In genomic region chr17:39963826-39964225, GRCh38 we compare ENCODE assay signal across 17 cellular contexts. TPM values are rescaled to one million over a fixed set of nuclear protein-coding genes. Genes with fewer than 3 reads are reported as not detected.
DNase-seq lines count a peak whose midpoint lies in the region; ATAC-seq, FAIRE-seq and TF ChIP-seq lines count a peak whose summit lies in the region.
"Had no signal": no experiment of that assay in that cellular context is flagged by ENCODE, and none has a peak within 500 bp of the region (broad histone marks: within the 10 kb centered on the region; RNA-seq: fewer than 3 reads in every experiment).

No MANE protein-coding gene starts in this region.

- no peak overlapping the region for H3K4me3 Mint-ChIP-seq in activated CD4-positive, alpha-beta T cell treated with anti-CD3 and anti-CD28 coated beads for 36 hours
- H3K4me3 Mint-ChIP-seq in activated CD4-positive, alpha-beta T cell treated with anti-CD3 and anti-CD28 coated beads, Interleukin-2, amount 10 ng/mL, durations not matched to agents 7 days and 5 days = no peak overlapping the region
- H3K4me3 Mint-ChIP-seq: WTC11 had no signal

- H3K27me3 ChIP-seq in keratinocyte (ENCODE audit: control insufficient read depth, extremely low read depth, insufficient read depth, low read length) (no peaks in the 10 kb centered on the region), left lung (no peaks in the 10 kb centered on the region), colonic mucosa (no peaks in the 10 kb centered on the region)
- H3K27me3 ChIP-seq: vagina had no signal

- H3K27ac ChIP-seq in keratinocyte (ENCODE audit: control insufficient read depth, insufficient read depth, low read length) = no peak overlapping the region
- H3K27ac ChIP-seq in left lung = no peak overlapping the region
- H3K27ac ChIP-seq in colonic mucosa = no peak overlapping the region
- H3K27ac ChIP-seq: SK-N-MC, vagina had no signal

- DNase-seq in activated CD4-positive, alpha-beta T cell treated with anti-CD3 and anti-CD28 coated beads for 36 hours = peak; percentile 51
- DNase-seq in activated CD4-positive, alpha-beta T cell treated with anti-CD3 and anti-CD28 coated beads, Interleukin-2, amount 50 U/mL, for 48 hours = no peak
- DNase-seq in DMS53 (lab: John Stamatoyannopoulos, UW) = peak; percentile 93
- peak; percentile 23 for DNase-seq in activated CD4-positive, alpha-beta T cell treated with anti-CD3 and anti-CD28 coated beads, Interleukin-2, amount 10 ng/mL, durations not matched to agents 7 days and 5 days
- peak; percentile 84 for DNase-seq in keratinocyte (ENCODE audit: low read depth, low spot score)
- no peak for DNase-seq in left lung
- no peak for DNase-seq in colonic mucosa
- DNase-seq: DMS 273 treated with DMSO at 0.1 percent for 48 hours; NCI-H1436; NK-92 treated with Interleukin-12 subunit alpha and Interleukin-12 subunit beta, amount 100 ng/mL, for 24 hours had no signal

- H3K9ac ChIP-seq in keratinocyte (ENCODE audit: control insufficient read depth, extremely low read depth, insufficient read depth, low read length) (no peak overlapping the region), colonic mucosa (ENCODE audit: low read depth in 2 of 2, low read length in 2 of 2) (no peak overlapping the region)

- no peak for TF ChIP-seq CTCF in keratinocyte (optimal IDR thresholded peaks at IDR 0.05 in 1 of 3, IDR thresholded peaks at IDR 0.05 in 1 of 3, conservative IDR thresholded peaks at IDR 0.05 in 1 of 3; ENCODE audit: extremely low read depth in 1 of 3, insufficient read depth in 2 of 3, low read length in 3 of 3)
- TF ChIP-seq CTCF in left lung (IDR thresholded peaks at IDR 0.05) = no peak
- no peak for TF ChIP-seq CTCF in colonic mucosa (IDR thresholded peaks at IDR 0.05)

- peaks cover 23% of the 10 kb centered on the region for H3K4me1 Mint-ChIP-seq in activated CD4-positive, alpha-beta T cell treated with anti-CD3 and anti-CD28 coated beads for 36 hours
- peaks cover 23% of the 10 kb centered on the region for H3K4me1 Mint-ChIP-seq in activated CD4-positive, alpha-beta T cell treated with anti-CD3 and anti-CD28 coated beads, Interleukin-2, amount 10 ng/mL, durations not matched to agents 7 days and 5 days

- H2AFZ ChIP-seq in keratinocyte (ENCODE audit: control insufficient read depth, low read length) = no peak overlapping the region

- dilution Hi-C loops in keratinocyte (cut with MboI; ENCODE audit: extremely low pct_ligation_motif_present, low sequenced_read_pairs) = no loop called here

- H3K9me3 Mint-ChIP-seq in activated CD4-positive, alpha-beta T cell treated with anti-CD3 and anti-CD28 coated beads for 36 hours (ENCODE audit: low read depth) = no peaks in the 10 kb centered on the region
- no peaks in the 10 kb centered on the region for H3K9me3 Mint-ChIP-seq in activated CD4-positive, alpha-beta T cell treated with anti-CD3 and anti-CD28 coated beads, Interleukin-2, amount 10 ng/mL, durations not matched to agents 7 days and 5 days
- H3K9me3 Mint-ChIP-seq: WTC11 had no signal

- H3K27me3 Mint-ChIP-seq in activated CD4-positive, alpha-beta T cell treated with anti-CD3 and anti-CD28 coated beads for 36 hours = peaks cover 2% of the 10 kb centered on the region
- peaks cover 6% of the 10 kb centered on the region for H3K27me3 Mint-ChIP-seq in activated CD4-positive, alpha-beta T cell treated with anti-CD3 and anti-CD28 coated beads, Interleukin-2, amount 10 ng/mL, durations not matched to agents 7 days and 5 days

- peak; percentile 98 for FAIRE-seq in keratinocyte (lab: Jason Lieb, UNC)

- no peak overlapping the region for H3K4me2 ChIP-seq in keratinocyte (ENCODE audit: control insufficient read depth, extremely low read depth, insufficient read depth, low read depth, low read length)

- H3K9me3 ChIP-seq in keratinocyte (ENCODE audit: control insufficient read depth, low read depth, low read length) = no peaks in the 10 kb centered on the region
- no peaks in the 10 kb centered on the region for H3K9me3 ChIP-seq in left lung
- H3K9me3 ChIP-seq in colonic mucosa = no peaks in the 10 kb centered on the region
- H3K9me3 ChIP-seq: vagina had no signal

- CTCF ChIA-PET in activated CD4-positive, alpha-beta T cell treated with anti-CD3 and anti-CD28 coated beads for 36 hours (lab: Charles Lee) = interaction anchor here (0.6 to 1.2 kb wide), 2 partner anchors 8 to 12 kb away, joined by 3 to 5 read pairs; no protein-coding TSS in a partner anchor
- CTCF ChIA-PET in activated CD4-positive, alpha-beta T cell treated with anti-CD3 and anti-CD28 coated beads, Interleukin-2, amount 10 ng/mL, durations not matched to agents 7 days and 5 days (lab: Charles Lee) = interaction anchor here (0.7 to 6.4 kb wide), 2 partner anchors 17 to 86 kb away, joined by 5 to 27 read pairs; partner anchors contain the start of gene PSMD3

- H3K9me1 ChIP-seq in keratinocyte (ENCODE audit: control insufficient read depth, extremely low read depth, insufficient read depth, low read length) = no peaks in the 10 kb centered on the region

- peaks cover 23% of the 10 kb centered on the region for H3K4me1 ChIP-seq in keratinocyte (ENCODE audit: control insufficient read depth, extremely low read depth, insufficient read depth, low read length)
- peaks cover 0 to 26% of the 10 kb centered on the region in 2 donors for H3K4me1 ChIP-seq in left lung
- no peaks in the 10 kb centered on the region for H3K4me1 ChIP-seq in colonic mucosa

- no peaks in the 10 kb centered on the region for H3K36me3 Mint-ChIP-seq in activated CD4-positive, alpha-beta T cell treated with anti-CD3 and anti-CD28 coated beads for 36 hours (ENCODE audit: low read depth)
- no peaks in the 10 kb centered on the region for H3K36me3 Mint-ChIP-seq in activated CD4-positive, alpha-beta T cell treated with anti-CD3 and anti-CD28 coated beads, Interleukin-2, amount 10 ng/mL, durations not matched to agents 7 days and 5 days (ENCODE audit: low read depth)
- H3K36me3 Mint-ChIP-seq: WTC11 had no signal

- H3K27ac Mint-ChIP-seq in activated CD4-positive, alpha-beta T cell treated with anti-CD3 and anti-CD28 coated beads for 36 hours = peak overlapping the region; percentile 49
- peak overlapping the region; percentile 27 for H3K27ac Mint-ChIP-seq in activated CD4-positive, alpha-beta T cell treated with anti-CD3 and anti-CD28 coated beads, Interleukin-2, amount 10 ng/mL, durations not matched to agents 7 days and 5 days
- H3K27ac Mint-ChIP-seq: WTC11 had no signal

- no peaks in the 10 kb centered on the region for H4K20me1 ChIP-seq in keratinocyte (ENCODE audit: control insufficient read depth, extremely low read depth, insufficient read depth, low read length)

- no peaks in the 10 kb centered on the region for H3K79me2 ChIP-seq in keratinocyte (ENCODE audit: control insufficient read depth, insufficient read depth, low read length)

- no peak overlapping the region for H3K4me3 ChIP-seq in keratinocyte (ENCODE audit: control insufficient read depth in 2 of 3, extremely low read depth in 1 of 3, insufficient read depth in 2 of 3, low read depth in 1 of 3, low read length in 3 of 3)
- no peak overlapping the region for H3K4me3 ChIP-seq in left lung
- no peak overlapping the region for H3K4me3 ChIP-seq in colonic mucosa
- H3K4me3 ChIP-seq: SK-N-MC, vagina had no signal

- intact Hi-C loops in activated CD4-positive, alpha-beta T cell treated with anti-CD3 and anti-CD28 coated beads for 36 hours (cut with DNase I, micrococcal nuclease) = no loop called here
- intact Hi-C loops in left lung (cut with DNase I) = no loop called here
- intact Hi-C loops in colonic mucosa (cut with DNase I) = no loop called here

- H3K36me3 ChIP-seq in keratinocyte (ENCODE audit: control insufficient read depth in 2 of 2, extremely low read depth in 1 of 2, insufficient read depth in 2 of 2, low read length in 2 of 2) = no peaks in the 10 kb centered on the region
- H3K36me3 ChIP-seq in left lung = no peaks in the 10 kb centered on the region
- no peaks in the 10 kb centered on the region for H3K36me3 ChIP-seq in colonic mucosa
- H3K36me3 ChIP-seq: vagina had no signal

- POLR2A ChIA-PET in activated CD4-positive, alpha-beta T cell treated with anti-CD3 and anti-CD28 coated beads for 36 hours (lab: Charles Lee) = no interaction called here
- POLR2A ChIA-PET in activated CD4-positive, alpha-beta T cell treated with anti-CD3 and anti-CD28 coated beads, Interleukin-2, amount 10 ng/mL, durations not matched to agents 7 days and 5 days (lab: Charles Lee) = no interaction called here

- peak; percentile 71 for ATAC-seq in activated CD4-positive, alpha-beta T cell treated with anti-CD3 and anti-CD28 coated beads for 36 hours
- ATAC-seq in left lung (no peak), GM19023 (IDR thresholded peaks at IDR 0.05; ENCODE audit: unreplicated experiment) (no peak)
- ATAC-seq: WTC11 had no signal

RNA-seq across cellular contexts. Expression of gene GSDMA, which starts 1.0 kb away (rescaled TPM):
- 1 to 10 TPM in 1 of 2 experiments, under 1 TPM in 1; 0.98 to 1.1 TPM for total RNA-seq in activated CD4-positive, alpha-beta T cell treated with anti-CD3 and anti-CD28 coated beads for 36 hours
- 1 to 10 TPM in 1 of 2 experiments, under 1 TPM in 1; 0.89 to 1.5 TPM for total RNA-seq in activated CD4-positive, alpha-beta T cell treated with anti-CD3 and anti-CD28 coated beads, Interleukin-2, amount 10 ng/mL, durations not matched to agents 7 days and 5 days
- polyA plus RNA-seq in keratinocyte = 5.0 to 9.8 TPM (median 8.5 TPM) in 3 replicates
- 82.1 TPM for polyA plus RNA-seq in keratinocyte (2011; ENCODE audit: low read depth)
- polyA plus RNA-seq in keratinocyte (2011; cell fraction: cytosol; rRNA removed) = 4.2 and 4.8 TPM in 2 replicates
- 6.4 and 7.4 TPM in 2 replicates for polyA plus RNA-seq in keratinocyte (2011; cell fraction: nucleus; rRNA removed)
- 6.5 and 78.8 TPM in 2 replicates for polyA plus RNA-seq in keratinocyte (2012; ENCODE audit: low replicate concordance)
- polyA minus RNA-seq in keratinocyte = 10.6 to 15.5 TPM (median 12.3 TPM) in 3 replicates
- polyA minus RNA-seq in keratinocyte (2011; cell fraction: cytosol; rRNA and poly(A)+ RNA removed) = 2.9 TPM
- polyA minus RNA-seq in keratinocyte (2011; cell fraction: nucleus; rRNA and poly(A)+ RNA removed) = 4.3 and 6.3 TPM in 2 replicates
- total RNA-seq in left lung = under 1 TPM in 1 of 2 donors, not detected in 1; 0.76 TPM
- total RNA-seq in colonic mucosa = under 1 TPM; 0.17 to 0.90 TPM
- total RNA-seq: dermis microvascular lymphatic vessel endothelial cell, WTC11 had no signal
- polyA plus RNA-seq: AG04450 had no signal

RNA-seq across cellular contexts. Expression of gene PSMD3, which starts 16.8 kb away (rescaled TPM):
- 100 to 1,000 TPM; 141 to 146 TPM for total RNA-seq in activated CD4-positive, alpha-beta T cell treated with anti-CD3 and anti-CD28 coated beads for 36 hours
- total RNA-seq in activated CD4-positive, alpha-beta T cell treated with anti-CD3 and anti-CD28 coated beads, Interleukin-2, amount 10 ng/mL, durations not matched to agents 7 days and 5 days = 10 to 100 TPM; 88.4 to 94.9 TPM
- polyA plus RNA-seq in keratinocyte = 97.1 to 169 TPM (median 108 TPM) in 3 replicates
- 105 TPM for polyA plus RNA-seq in keratinocyte (2011; ENCODE audit: low read depth)
- polyA plus RNA-seq in keratinocyte (2011; cell fraction: cytosol; rRNA removed) = 108 and 128 TPM in 2 replicates
- polyA plus RNA-seq in keratinocyte (2011; cell fraction: nucleus; rRNA removed) = 162 and 174 TPM in 2 replicates
- 129 and 159 TPM in 2 replicates for polyA plus RNA-seq in keratinocyte (2012; ENCODE audit: low replicate concordance)
- 114 to 244 TPM (median 137 TPM) in 3 replicates for polyA minus RNA-seq in keratinocyte
- 90.9 TPM for polyA minus RNA-seq in keratinocyte (2011; cell fraction: cytosol; rRNA and poly(A)+ RNA removed)
- polyA minus RNA-seq in keratinocyte (2011; cell fraction: nucleus; rRNA and poly(A)+ RNA removed) = 61.0 and 68.6 TPM in 2 replicates
- 100 to 1,000 TPM in 1 of 2 donors, 10 to 100 TPM in 1; 72.8 to 117 TPM for total RNA-seq in left lung
- total RNA-seq in colonic mucosa = 100 to 1,000 TPM; 106 to 152 TPM

RNA-seq across cellular contexts. Expression of gene LRRC3C, which starts 36.3 kb away (rescaled TPM):
- not detected for total RNA-seq in activated CD4-positive, alpha-beta T cell treated with anti-CD3 and anti-CD28 coated beads for 36 hours
- total RNA-seq in activated CD4-positive, alpha-beta T cell treated with anti-CD3 and anti-CD28 coated beads, Interleukin-2, amount 10 ng/mL, durations not matched to agents 7 days and 5 days = not detected
- polyA plus RNA-seq in keratinocyte = not detected in 3 replicates
- polyA plus RNA-seq in keratinocyte (2011; ENCODE audit: low read depth) = not detected
- not detected in 2 replicates for polyA plus RNA-seq in keratinocyte (2011; cell fraction: cytosol; rRNA removed)
- polyA plus RNA-seq in keratinocyte (2011; cell fraction: nucleus; rRNA removed) = not detected in 2 replicates
- not detected in 2 replicates for polyA plus RNA-seq in keratinocyte (2012; ENCODE audit: low replicate concordance)
- polyA minus RNA-seq in keratinocyte = not detected in 3 replicates
- polyA minus RNA-seq in keratinocyte (2011; cell fraction: cytosol; rRNA and poly(A)+ RNA removed) = not detected
- polyA minus RNA-seq in keratinocyte (2011; cell fraction: nucleus; rRNA and poly(A)+ RNA removed) = not detected in 2 replicates
- total RNA-seq in left lung (not detected), colonic mucosa (not detected)
- total RNA-seq: dermis microvascular lymphatic vessel endothelial cell, omental fat pad, vagina, WTC11 had no signal
- polyA plus RNA-seq: AG04450 had no signal

RNA-seq across cellular contexts. Expression of gene ORMDL3, which starts 36.4 kb away (rescaled TPM):
- total RNA-seq in activated CD4-positive, alpha-beta T cell treated with anti-CD3 and anti-CD28 coated beads for 36 hours = 10 to 100 TPM; 46.8 to 64.9 TPM
- 100 to 1,000 TPM; 152 TPM for total RNA-seq in activated CD4-positive, alpha-beta T cell treated with anti-CD3 and anti-CD28 coated beads, Interleukin-2, amount 10 ng/mL, durations not matched to agents 7 days and 5 days
- polyA plus RNA-seq in keratinocyte = 22.0 to 91.4 TPM (median 36.3 TPM) in 3 replicates
- 12.5 TPM for polyA plus RNA-seq in keratinocyte (2011; ENCODE audit: low read depth)
- 46.4 and 47.5 TPM in 2 replicates for polyA plus RNA-seq in keratinocyte (2011; cell fraction: cytosol; rRNA removed)
- 88.7 and 121 TPM in 2 replicates for polyA plus RNA-seq in keratinocyte (2011; cell fraction: nucleus; rRNA removed)
- polyA plus RNA-seq in keratinocyte (2012; ENCODE audit: low replicate concordance) = 28.0 and 49.1 TPM in 2 replicates
- 71.6 to 156 TPM (median 154 TPM) in 3 replicates for polyA minus RNA-seq in keratinocyte
- polyA minus RNA-seq in keratinocyte (2011; cell fraction: cytosol; rRNA and poly(A)+ RNA removed) = 37.6 TPM
- 27.5 and 51.5 TPM in 2 replicates for polyA minus RNA-seq in keratinocyte (2011; cell fraction: nucleus; rRNA and poly(A)+ RNA removed)
- total RNA-seq in left lung (100 to 1,000 TPM in 1 of 2 donors, 10 to 100 TPM in 1; 47.6 to 107 TPM), colonic mucosa (10 to 100 TPM; 57.2 to 69.3 TPM)

RNA-seq across cellular contexts. Expression of gene GSDMB, which starts 45.4 kb away (rescaled TPM):
- 10 to 100 TPM; 17.7 to 18.5 TPM for total RNA-seq in activated CD4-positive, alpha-beta T cell treated with anti-CD3 and anti-CD28 coated beads for 36 hours
- 10 to 100 TPM; 55.4 to 63.1 TPM for total RNA-seq in activated CD4-positive, alpha-beta T cell treated with anti-CD3 and anti-CD28 coated beads, Interleukin-2, amount 10 ng/mL, durations not matched to agents 7 days and 5 days
- 2.3 to 10.5 TPM (median 7.1 TPM) in 3 replicates for polyA plus RNA-seq in keratinocyte
- polyA plus RNA-seq in keratinocyte (2011; ENCODE audit: low read depth) = 39.5 TPM
- 0.64 and 1.1 TPM in 2 replicates for polyA plus RNA-seq in keratinocyte (2011; cell fraction: cytosol; rRNA removed)
- polyA plus RNA-seq in keratinocyte (2011; cell fraction: nucleus; rRNA removed) = 48.0 and 59.3 TPM in 2 replicates
- polyA plus RNA-seq in keratinocyte (2012; ENCODE audit: low replicate concordance) = 2.0 and 17.2 TPM in 2 replicates
- 0.30 to 8.0 TPM (median 6.1 TPM) in 3 replicates for polyA minus RNA-seq in keratinocyte
- polyA minus RNA-seq in keratinocyte (2011; cell fraction: cytosol; rRNA and poly(A)+ RNA removed) = not detected
- polyA minus RNA-seq in keratinocyte (2011; cell fraction: nucleus; rRNA and poly(A)+ RNA removed) = 7.0 and 14.3 TPM in 2 replicates
- total RNA-seq in left lung (10 to 100 TPM in 1 of 2 donors, 1 to 10 TPM in 1; 9.2 to 16.7 TPM), colonic mucosa (10 to 100 TPM; 68.2 to 79.7 TPM)

Comparison
In these comparisons a context has a peak if more than half of its experiments do, and no peak if none do; other contexts are left out.
1. DNase-seq: peak in activated CD4-positive, alpha-beta T cell treated with anti-CD3 and anti-CD28 coated beads for 36 hours (single experiment), DMS53 (single experiment), activated CD4-positive, alpha-beta T cell treated with anti-CD3 and anti-CD28 coated beads, Interleukin-2, amount 10 ng/mL, durations not matched to agents 7 days and 5 days (single experiment) and keratinocyte (single experiment); none in activated CD4-positive, alpha-beta T cell treated with anti-CD3 and anti-CD28 coated beads, Interleukin-2, amount 50 U/mL, for 48 hours (0 of 2), left lung (0 of 2) and colonic mucosa (single experiment).